In genomic region chr14:63045234-63045611, GRCh38 we compare ENCODE assay signal across 8 cellular contexts. TPM values are rescaled to one million over a fixed set of nuclear protein-coding genes. Genes with fewer than 3 reads are reported as not detected.
DNase-seq lines count a peak whose midpoint lies in the region; ATAC-seq and TF ChIP-seq lines count a peak whose summit lies in the region.

Gene KCNH5, minus strand, starts transcription at chr14:63045458. Its CDS starts 272 bp downstream, at chr14:63045186.

- CTCF ChIA-PET in A673 (lab: Charles Lee): interaction anchor here (0.7 kb wide), 1 partner anchor 476 kb away, joined by 6 read pairs; no protein-coding TSS in a partner anchor
- CTCF ChIA-PET in OCI-LY7 (lab: Charles Lee; ENCODE audit: unreplicated experiment): no interaction called here

- no peaks in the 10 kb centered on the region for H3K36me3 ChIP-seq in A673 (ENCODE audit: insufficient read depth, low read length, poor library complexity, severe bottlenecking)
- H3K36me3 ChIP-seq in mucosa of descending colon (ENCODE audit: low read depth): no peaks in the 10 kb centered on the region
- no peaks in the 10 kb centered on the region for H3K36me3 ChIP-seq in OCI-LY7 (ENCODE audit: insufficient read depth, low read length)

- H3K27ac ChIP-seq in A673 (ENCODE audit: low read depth, low read length, poor library complexity, severe bottlenecking) (no peak within 1 kb of the TSS), OCI-LY7 (ENCODE audit: low read depth, low read length, poor library complexity, severe bottlenecking) (no peak within 1 kb of the TSS)

- peak; percentile 40 for ATAC-seq in GM21529 (IDR thresholded peaks at IDR 0.05; ENCODE audit: unreplicated experiment)
- peak; percentile 13 for ATAC-seq in mucosa of descending colon
- no peak for ATAC-seq in HG03159 (IDR thresholded peaks at IDR 0.05; ENCODE audit: unreplicated experiment)
- ATAC-seq in GM21390 (IDR thresholded peaks at IDR 0.05; ENCODE audit: unreplicated experiment): no peak

- H3K4me2 ChIP-seq in OCI-LY7 (ENCODE audit: low read length): no peak within 1 kb of the TSS

- H3K9me3 ChIP-seq in A673 (ENCODE audit: low read depth, low read length, poor library complexity, severe bottlenecking) (no peaks in the 10 kb centered on the region), mucosa of descending colon (no peaks in the 10 kb centered on the region), OCI-LY7 (ENCODE audit: low read length) (no peaks in the 10 kb centered on the region)

- intact Hi-C loops in A673 (cut with micrococcal nuclease; ENCODE audit: unreplicated experiment): loop anchor here (10.0 kb wide), 1 partner anchor 230 kb away; no protein-coding TSS in a partner anchor
- intact Hi-C loops in mucosa of descending colon (cut with DNase I, micrococcal nuclease): no loop called here
- intact Hi-C loops in OCI-LY7 (cut with micrococcal nuclease; ENCODE audit: unreplicated experiment): no loop called here

- peak within 1 kb of the TSS; percentile 80 for H3K4me3 ChIP-seq in A673 (ENCODE audit: low read depth, low read length, poor library complexity, severe bottlenecking)
- no peak within 1 kb of the TSS for H3K4me3 ChIP-seq in mucosa of descending colon
- no peak within 1 kb of the TSS for H3K4me3 ChIP-seq in OCI-LY7 (ENCODE audit: low read depth, low read length, poor library complexity, severe bottlenecking)

- BruUV-seq in A673 (replicated peaks; lab: Mats Ljungman, UMichigan): no TSS peak
- BruUV-seq in OCI-LY7 (replicated peaks; lab: Mats Ljungman, UMichigan): no TSS peak

- H3K27me3 ChIP-seq in A673 (replicated peaks; ENCODE audit: insufficient read depth, low read depth, low read length, poor library complexity): no peaks in the 10 kb centered on the region

- DNase-seq in A673 (ENCODE audit: low spot score) (peak; percentile 88), NCI-H510A treated with DMSO at 0.1 percent for 48 hours (lab: John Stamatoyannopoulos, UW) (peak; percentile 75), dermis blood vessel endothelial cell (peak; percentile 52), mucosa of descending colon (no peak), OCI-LY7 (ENCODE audit: low spot score) (no peak)

- H4K20me1 ChIP-seq in OCI-LY7 (ENCODE audit: insufficient read depth, low read length): no peaks in the 10 kb centered on the region

- peaks cover 27% of the 10 kb centered on the region for H3K4me1 ChIP-seq in A673 (ENCODE audit: insufficient read depth, low read length, poor library complexity, severe bottlenecking)
- no peaks in the 10 kb centered on the region for H3K4me1 ChIP-seq in mucosa of descending colon (ENCODE audit: low read depth)
- H3K4me1 ChIP-seq in OCI-LY7 (ENCODE audit: insufficient read depth, low read length, poor library complexity, severe bottlenecking): no peaks in the 10 kb centered on the region

- no peak within 1 kb of the TSS for H2AFZ ChIP-seq in OCI-LY7 (ENCODE audit: low read length)

- no peaks in the 10 kb centered on the region for H3K79me2 ChIP-seq in OCI-LY7 (ENCODE audit: insufficient read depth, low read depth, low read length)

- POLR2A ChIA-PET in A673 (lab: Charles Lee; ENCODE audit: low non-redundant PET): no interaction called here
- POLR2A ChIA-PET in OCI-LY7 (lab: Charles Lee): no interaction called here

- TF ChIP-seq CTCF in A673 (conservative IDR thresholded peaks at IDR 0.05; ENCODE audit: low read depth, low read length) (no peak), mucosa of descending colon (IDR thresholded peaks at IDR 0.05) (no peak), OCI-LY7 (conservative IDR thresholded peaks at IDR 0.05; ENCODE audit: low read length) (no peak)

- H3K9me2 ChIP-seq in OCI-LY7 (ENCODE audit: insufficient read depth, low read length): no peaks in the 10 kb centered on the region

RNA-seq across cellular contexts. Expression of gene KCNH5, which starts in this region (rescaled TPM):
- total RNA-seq in A673 (2021) (27.9 and 31.8 TPM in 2 replicates), dermis blood vessel endothelial cell (not detected in 2 replicates), mucosa of descending colon (under 1 TPM in 1 of 3 donors, not detected in 2; 0.28 TPM), OCI-LY7 (2022) (not detected in 2 replicates)
- 0.13 TPM in 1 of 2 replicates, not detected in the other for total RNA-seq in OCI-LY7 (2014; rRNA removed; shearing (Covaris generic))

Comparison
In these comparisons a context has a peak if more than half of its experiments do, and no peak if none do; other contexts are left out.
1. RNA of gene KCNH5 (total RNA-seq): 27.9 to 31.8 TPM in A673; 0.28 TPM in mucosa of descending colon, not detected in dermis blood vessel endothelial cell and 0.13 TPM in OCI-LY7; every median in the first group is over 10 times any median in the second.
2. Peak in DNase-seq in dermis blood vessel endothelial cell; RNA of the gene not detected or under 1 TPM.
3. Peak in ATAC-seq in mucosa of descending colon; RNA of the gene not detected or under 1 TPM.
4. DNase-seq: peak in A673 (single experiment) and NCI-H510A treated with DMSO at 0.1 percent for 48 hours (single experiment); none in mucosa of descending colon (0 of 3) and OCI-LY7 (single experiment).